In genomic region chr16:84594725-84595038, GRCh38 we compare ENCODE assay signal across 9 cellular contexts. TPM values are rescaled to one million over a fixed set of nuclear protein-coding genes. Genes with fewer than 3 reads are reported as not detected.
A peak's percentile ranks its signal among the peaks of the same experiment; 100 is the strongest.
DNase-seq lines count a peak whose midpoint lies in the region; ATAC-seq and TF ChIP-seq lines count a peak whose summit lies in the region.
"Had no signal": no experiment of that assay in that cellular context is flagged by ENCODE, and none has a peak within 500 bp of the region (broad histone marks: within the 10 kb centered on the region; RNA-seq: fewer than 3 reads in every experiment).

No MANE protein-coding gene starts in this region.

- H3K4me1 ChIP-seq in OCI-LY7 (ENCODE audit: insufficient read depth, low read length, poor library complexity, severe bottlenecking) (peaks cover 75% of the 10 kb centered on the region), endodermal cell (ENCODE audit: control insufficient read depth, insufficient read depth, low read length) (peaks cover 6% of the 10 kb centered on the region), spleen (peaks cover 64 to 99% (median 87%) of the 10 kb centered on the region in 6 donors)

- ATAC-seq in Right ventricle myocardium superior (ENCODE audit: poor library complexity) (no peak), HG02870 (IDR thresholded peaks at IDR 0.05; ENCODE audit: unreplicated experiment) (no peak)

- no peaks in the 10 kb centered on the region for H3K9me3 Mint-ChIP-seq in endodermal cell

- peak overlapping the region; percentile 97 for H3K27ac ChIP-seq in OCI-LY7 (ENCODE audit: low read depth, low read length, poor library complexity, severe bottlenecking)
- H3K27ac ChIP-seq in endodermal cell (ENCODE audit: low read depth, low read length) = peak overlapping the region; percentile 61
- peak overlapping the region; percentile 66 to 96 (median 94) for H3K27ac ChIP-seq in spleen

- peak; percentile 56 for DNase-seq in NCI-H1105 treated with DMSO at 0.1 percent for 48 hours (lab: John Stamatoyannopoulos, UW)
- no peak for DNase-seq in NCI-H1105 (lab: John Stamatoyannopoulos, UW)
- no peak for DNase-seq in OCI-LY7 (ENCODE audit: low spot score)
- DNase-seq in endodermal cell = no peak
- DNase-seq in spleen = peak; percentile 89
- DNase-seq in Right ventricle myocardium superior = no peak
- DNase-seq in head of caudate nucleus = no peak
- DNase-seq: NCI-H446 treated with DMSO at 0.1 percent for 48 hours had no signal

- H3K36me3 ChIP-seq in OCI-LY7 (ENCODE audit: insufficient read depth, low read length) = peaks cover 55% of the 10 kb centered on the region
- H3K36me3 ChIP-seq in endodermal cell (ENCODE audit: control insufficient read depth, insufficient read depth, low read length) = no peaks in the 10 kb centered on the region
- peaks cover 0 to 49% (median 6%) of the 10 kb centered on the region in 6 donors for H3K36me3 ChIP-seq in spleen

- peaks cover 11% of the 10 kb centered on the region for H3K4me1 Mint-ChIP-seq in endodermal cell

- no peak for TF ChIP-seq POLR2A in spleen (IDR thresholded peaks at IDR 0.05)

- intact Hi-C loops in OCI-LY7 (cut with micrococcal nuclease; ENCODE audit: unreplicated experiment) = loop anchor here (1.0 to 10.0 kb wide), 3 partner anchors 23 to 1310 kb away; no protein-coding TSS in a partner anchor
- intact Hi-C loops in spleen (cut with DNase I; ENCODE audit: low total_unique reads) = no loop called here
- intact Hi-C loops in Right ventricle myocardium superior (cut with DNase I) = no loop called here
- intact Hi-C loops in head of caudate nucleus (cut with DNase I) = no loop called here

- no peaks in the 10 kb centered on the region for H3K36me3 Mint-ChIP-seq in endodermal cell (ENCODE audit: low read depth)

- peak overlapping the region; percentile 57 for H3K27ac Mint-ChIP-seq in endodermal cell

- no peak overlapping the region for H3K9ac ChIP-seq in endodermal cell (ENCODE audit: extremely low read depth, low read length, poor library complexity, severe bottlenecking)

- CTCF ChIA-PET in OCI-LY7 (lab: Charles Lee; ENCODE audit: unreplicated experiment) = interaction anchor here (0.5 kb wide), 1 partner anchor 26 kb away, joined by 3 read pairs; no protein-coding TSS in a partner anchor

- H3K27me3 Mint-ChIP-seq in endodermal cell (ENCODE audit: insufficient read depth) = no peaks in the 10 kb centered on the region

- BruUV-seq in OCI-LY7 (replicated peaks; lab: Mats Ljungman, UMichigan) = TSS peak; percentile 75

- H3K4me3 ChIP-seq in OCI-LY7 (ENCODE audit: low read depth, low read length, poor library complexity, severe bottlenecking) (peak overlapping the region; percentile 71), endodermal cell (ENCODE audit: low read length) (no peak overlapping the region), spleen (peak overlapping the region in 7 of 8 donors; percentile 21 to 64 (median 27))

- H3K9me2 ChIP-seq in OCI-LY7 (ENCODE audit: insufficient read depth, low read length) = no peaks in the 10 kb centered on the region

- TF ChIP-seq CTCF in OCI-LY7 (conservative IDR thresholded peaks at IDR 0.05; ENCODE audit: low read length) (no peak; the same call in 1 of the 2 replicates), endodermal cell (conservative IDR thresholded peaks at IDR 0.05) (no peak), spleen (IDR thresholded peaks at IDR 0.05 in 8 of 11, conservative IDR thresholded peaks at IDR 0.05 in 3 of 11) (no peak)

- H3K4me2 ChIP-seq in OCI-LY7 (ENCODE audit: low read length) = peak overlapping the region; percentile 87

- H3K27me3 ChIP-seq in endodermal cell (ENCODE audit: control insufficient read depth, insufficient read depth, low read length, poor library complexity, severe bottlenecking) (no peaks in the 10 kb centered on the region), spleen (replicated peaks in 1 of 7) (no peaks in the 10 kb centered on the region)

- H4K20me1 ChIP-seq in OCI-LY7 (ENCODE audit: insufficient read depth, low read length) = no peaks in the 10 kb centered on the region

- no peak overlapping the region for H2AFZ ChIP-seq in OCI-LY7 (ENCODE audit: low read length)

- peaks cover 78% of the 10 kb centered on the region for H3K79me2 ChIP-seq in OCI-LY7 (ENCODE audit: insufficient read depth, low read depth, low read length)

- H3K4me3 Mint-ChIP-seq in endodermal cell = no peak overlapping the region

- WGBS in endodermal cell (ENCODE audit: insufficient coverage in 1 of 2, insufficient read length in 1 of 2), 2 experiments = 83 to 84% methylated on average over 1 to 9 of the region's 9 CpGs
- 54 to 71% (median 64%) methylated on average over 8 to 9 of the region's 9 CpGs for WGBS in spleen, 5 donors

- POLR2A ChIA-PET in OCI-LY7 (lab: Charles Lee) = interaction anchor here (0.6 to 2.8 kb wide), 7 partner anchors 9 to 101 kb away, joined by 3 to 10 read pairs (median 5); no protein-coding TSS in a partner anchor

- H3K9me3 ChIP-seq in OCI-LY7 (ENCODE audit: low read length) = no peaks in the 10 kb centered on the region
- H3K9me3 ChIP-seq in endodermal cell (ENCODE audit: control insufficient read depth, low read length) = no peaks in the 10 kb centered on the region
- H3K9me3 ChIP-seq in spleen = no peaks in the 10 kb centered on the region

RNA-seq across cellular contexts. Expression of gene COTL1, which starts 23.2 kb away (rescaled TPM):
- total RNA-seq in OCI-LY7 (2014; rRNA removed; shearing (Covaris generic)) = 119 and 125 TPM in 2 replicates
- total RNA-seq in OCI-LY7 (2022) (214 and 232 TPM in 2 replicates), endodermal cell (10 to 100 TPM; 33.4 to 34.9 TPM), spleen (100 to 1,000 TPM; 284 to 655 (median 457) TPM), Right ventricle myocardium superior (14.4 TPM)
- 191 TPM for polyA plus RNA-seq in endodermal cell (2013, experiment 1 of 2)
- 190 TPM for polyA plus RNA-seq in endodermal cell (2013, experiment 2 of 2)
- polyA plus RNA-seq in spleen = 100 to 1,000 TPM; 298 to 449 (median 303) TPM

RNA-seq across cellular contexts. Expression of gene KLHL36, which starts 53.6 kb away (rescaled TPM):
- 50.1 and 58.9 TPM in 2 replicates for total RNA-seq in OCI-LY7 (2014; rRNA removed; shearing (Covaris generic))
- 66.1 and 69.0 TPM in 2 replicates for total RNA-seq in OCI-LY7 (2022)
- 10 to 100 TPM; 44.2 to 59.2 TPM for total RNA-seq in endodermal cell
- 20.7 TPM for polyA plus RNA-seq in endodermal cell (2013, experiment 1 of 2)
- polyA plus RNA-seq in endodermal cell (2013, experiment 2 of 2) = 21.3 TPM
- total RNA-seq in spleen = 10 to 100 TPM; 63.8 to 93.6 (median 73.6) TPM
- polyA plus RNA-seq in spleen = 10 to 100 TPM; 17.8 to 32.7 (median 24.8) TPM
- 66.1 TPM for total RNA-seq in Right ventricle myocardium superior

Comparison
In these comparisons a context has a peak if more than half of its experiments do, and no peak if none do; other contexts are left out.
1. DNase-seq: peak in NCI-H1105 treated with DMSO at 0.1 percent for 48 hours (single experiment) and spleen (single experiment); none in NCI-H1105 (single experiment), OCI-LY7 (single experiment), endodermal cell (single experiment), Right ventricle myocardium superior (single experiment) and head of caudate nucleus (0 of 42).
2. Peak in every context shown above with its lines, with median percentiles within 50 percentile points of each other: H3K27ac ChIP-seq.